In genomic region chr19:50908311-50908710, GRCh38 we compare ENCODE assay signal across 17 cellular contexts. TPM values are rescaled to one million over a fixed set of nuclear protein-coding genes. Genes with fewer than 3 reads are reported as not detected.
A peak's percentile ranks its signal among the peaks of the same experiment; 100 is the strongest.
DNase-seq lines count a peak whose midpoint lies in the region; ATAC-seq and TF ChIP-seq lines count a peak whose summit lies in the region.
"Had no signal": no experiment of that assay in that cellular context is flagged by ENCODE, and none has a peak within 500 bp of the region (broad histone marks: within the 10 kb centered on the region; RNA-seq: fewer than 3 reads in every experiment).

No MANE protein-coding gene starts in this region.

- ATAC-seq in GM18907 (IDR thresholded peaks at IDR 0.05; ENCODE audit: unreplicated experiment) (no peak), HG02870 (IDR thresholded peaks at IDR 0.05; ENCODE audit: unreplicated experiment) (no peak)

- peaks cover 27% of the 10 kb centered on the region; the same call in 1 of the 2 replicates for H3K27me3 ChIP-seq in H9 (ENCODE audit: insufficient read depth, low read length)

- H4K91ac ChIP-seq in H9 (ENCODE audit: insufficient read length, low read depth, low read length) = no peak overlapping the region

- no peak overlapping the region for H3K9ac ChIP-seq in H9 (ENCODE audit: extremely low read depth, insufficient read length, low read length)
- H3K9ac ChIP-seq: BLaER1 treated with 17β-estradiol and CSF1 and Interleukin-3, amounts not matched to agents 10 nM and 100 nM had no signal

- H2BK5ac ChIP-seq in H9 (ENCODE audit: insufficient read length, low read length) = no peak overlapping the region

- no peaks in the 10 kb centered on the region for H3K79me1 ChIP-seq in H9 (ENCODE audit: insufficient read depth, low read depth, low read length, poor library complexity, severe bottlenecking)

- H3K4ac ChIP-seq in H9 (ENCODE audit: low read depth, low read length) = no peak overlapping the region

- H4K20me1 ChIP-seq in H9 (ENCODE audit: control insufficient read depth, insufficient read depth, insufficient read length) = no peaks in the 10 kb centered on the region

- no peaks in the 10 kb centered on the region for H3K36me3 Mint-ChIP-seq in H9 (ENCODE audit: insufficient read depth in 1 of 3, low read depth in 3 of 3)

- no peak overlapping the region for H3K56ac ChIP-seq in H9 (ENCODE audit: insufficient read length, low read depth, low read length)

- no peak overlapping the region for H3K23ac ChIP-seq in H9 (ENCODE audit: insufficient read length, low read depth, low read length)

- peak overlapping the region; percentile 46 for H3K4me2 ChIP-seq in H9 (ENCODE audit: insufficient read depth, insufficient read length, low read length)

- H2AFZ ChIP-seq in H9 (ENCODE audit: low read length) = no peak overlapping the region

- no peaks in the 10 kb centered on the region for H3K4me1 ChIP-seq in H9 (ENCODE audit: insufficient read depth, low read length)

- peak overlapping the region in 1 of 2 experiments; percentile 2; a peak in 1 of 5 replicates for H3K4me3 Mint-ChIP-seq in H9
- H3K4me3 Mint-ChIP-seq: CD4-positive, alpha-beta T cell; HFFc6 had no signal

- H3K79me2 ChIP-seq in H9 (ENCODE audit: insufficient read depth, low read length) = no peaks in the 10 kb centered on the region

- H4K8ac ChIP-seq in H9 (replicated peaks; ENCODE audit: insufficient read length, low read depth, low read length) = no peak overlapping the region

- H3K9me3 ChIP-seq in H9 (ENCODE audit: control insufficient read depth, low read depth, low read length) = no peaks in the 10 kb centered on the region
- H3K9me3 ChIP-seq: BLaER1 treated with 17β-estradiol and CSF1 and Interleukin-3, amounts not matched to agents 10 nM and 100 nM had no signal

- peaks cover 18 to 26% of the 10 kb centered on the region in 2 experiments for H3K4me1 Mint-ChIP-seq in H9

- H2BK120ac ChIP-seq in H9 (ENCODE audit: low read depth, low read length, poor library complexity, severe bottlenecking) = no peak overlapping the region

- WGBS in H9 (ENCODE audit: extremely low coverage, insufficient read length, low lambda C conversion rate) = no CpG with 5 or more reads among the region's 25 CpGs

- H3K14ac ChIP-seq in H9 (ENCODE audit: insufficient read depth, low read length) = no peak overlapping the region

- no peak overlapping the region for H2BK12ac ChIP-seq in H9 (ENCODE audit: insufficient read length, low read depth, low read length)

- H3T11ph ChIP-seq in H9 (ENCODE audit: low read length) = no peak overlapping the region

- TF ChIP-seq CTCF in 22Rv1 (IDR thresholded peaks at IDR 0.05) (no peak), H9 (conservative IDR thresholded peaks at IDR 0.05) (no peak), VCaP (conservative IDR thresholded peaks at IDR 0.05) (no peak)

- H3K27ac ChIP-seq in 22Rv1 (peak overlapping the region; percentile 88), H9 (ENCODE audit: insufficient read length, low read depth, low read length) (no peak overlapping the region), VCaP (peak overlapping the region; percentile 91)
- H3K27ac ChIP-seq: BLaER1 treated with 17β-estradiol and CSF1 and Interleukin-3, amounts not matched to agents 10 nM and 100 nM had no signal

- H3K18ac ChIP-seq in H9 (ENCODE audit: insufficient read length, low read depth, low read length) = no peak overlapping the region

- no peak overlapping the region for H2BK15ac ChIP-seq in H9 (ENCODE audit: low read depth, low read length)

- no peak overlapping the region for H4K5ac ChIP-seq in H9 (ENCODE audit: insufficient read length, low read depth, low read length)

- no peak overlapping the region for H2BK20ac ChIP-seq in H9 (ENCODE audit: low read depth, low read length, poor library complexity, severe bottlenecking)

- peaks cover 7% of the 10 kb centered on the region for H3K23me2 ChIP-seq in H9 (ENCODE audit: insufficient read length, low read depth, low read length, poor library complexity, severe bottlenecking)

- H3K27ac Mint-ChIP-seq in H9 = no peak overlapping the region
- H3K27ac Mint-ChIP-seq: CD4-positive, alpha-beta T cell; HFFc6 had no signal

- H3K27me3 Mint-ChIP-seq in H9 (ENCODE audit: low read depth) = peaks cover 46% of the 10 kb centered on the region

- DNase-seq in H9 (no peak), left kidney (ENCODE audit: low read depth, low spot score) (peak; percentile 57), NCI-H1105 treated with DMSO at 0.1 percent for 48 hours (lab: John Stamatoyannopoulos, UW) (no peak)
- DNase-seq in activated CD4-positive, CD25-positive, alpha-beta regulatory T cell treated with anti-CD3 and anti-CD28 coated beads, Interleukin-2, amount 50 U/mL, for 72 hours = no peak
- DNase-seq: 8988T; AML-193; Calu3; CD4-positive, alpha-beta T cell; DMS 273 treated with DMSO at 0.1 percent for 48 hours; HCEC 1CT; HFFc6 had no signal

- H3K9me3 Mint-ChIP-seq in H9 = no peaks in the 10 kb centered on the region; a peak in 1 of 5 replicates
- H3K9me3 Mint-ChIP-seq: CD4-positive, alpha-beta T cell; HFFc6 had no signal

- no peak overlapping the region for H2AK5ac ChIP-seq in H9 (ENCODE audit: insufficient read length, low read length)

RNA-seq across cellular contexts. Expression of gene KLK4, which starts 2.9 kb away (rescaled TPM):
- 0.48 TPM in 1 of 2 replicates, not detected in the other for total RNA-seq in H9 (2021)
- total RNA-seq: Calu3; CD4-positive, alpha-beta T cell; Daoy; HFFc6 had no signal

RNA-seq across cellular contexts. Expression of gene KLK2, which starts 35.1 kb away (rescaled TPM):
- not detected in 2 replicates for total RNA-seq in H9 (2021)
- total RNA-seq: Calu3; CD4-positive, alpha-beta T cell; HFFc6 had no signal

RNA-seq across cellular contexts. Expression of gene KLK5, which starts 44.5 kb away (rescaled TPM):
- total RNA-seq in H9 (2021) = not detected in 2 replicates
- total RNA-seq: CD4-positive, alpha-beta T cell; Daoy; HFFc6 had no signal

RNA-seq across cellular contexts. Expression of gene KLK3, which starts 53.6 kb away (rescaled TPM):
- total RNA-seq in H9 (2021) = not detected in 2 replicates
- total RNA-seq: Calu3; CD4-positive, alpha-beta T cell; Daoy; HFFc6 had no signal
